15 cellular contexts compared by ENCODE assay signal in genomic region chr15:74778599-74778970, GRCh38. TPM values are rescaled to one million over a fixed set of nuclear protein-coding genes. Genes with fewer than 3 reads are reported as not detected.
DNase-seq lines count a peak whose midpoint lies in the region; ATAC-seq and TF ChIP-seq lines count a peak whose summit lies in the region.
"Had no signal": no experiment of that assay in that cellular context is flagged by ENCODE, and none has a peak within 500 bp of the region (broad histone marks: within the 10 kb centered on the region; RNA-seq: fewer than 3 reads in every experiment).

No MANE protein-coding gene starts in this region.

- H3K36me3 ChIP-seq in SU-DHL-6 (ENCODE audit: low read length) = no peaks in the 10 kb centered on the region
- no peaks in the 10 kb centered on the region for H3K36me3 ChIP-seq in effector memory CD4-positive, alpha-beta T cell (ENCODE audit: control insufficient read depth, insufficient read depth, low read length)
- H3K36me3 ChIP-seq: esophagus muscularis mucosa, left ventricle myocardium inferior had no signal

- H3K27me3 ChIP-seq in SU-DHL-6 (ENCODE audit: low read length) = no peaks in the 10 kb centered on the region
- no peaks in the 10 kb centered on the region for H3K27me3 ChIP-seq in effector memory CD4-positive, alpha-beta T cell (replicated peaks; ENCODE audit: control insufficient read depth, insufficient read depth, low read length, poor library complexity, severe bottlenecking)
- H3K27me3 ChIP-seq: esophagus muscularis mucosa, hepatocyte had no signal

- H4K20me1 ChIP-seq in SU-DHL-6 (ENCODE audit: low read depth, low read length) = no peaks in the 10 kb centered on the region

- DNase-seq in activated CD4-positive, alpha-beta T cell treated with anti-CD3 and anti-CD28 coated beads, Interleukin-2, amount 10 ng/mL, durations not matched to agents 24 days and 14 days = no peak
- no peak for DNase-seq in activated CD4-positive, alpha-beta T cell treated with anti-CD3 and anti-CD28 coated beads for 1 hour
- DNase-seq in effector memory CD4-positive, alpha-beta T cell = no peak
- no peak for DNase-seq in stimulated activated effector memory CD8-positive, alpha-beta T cell treated with anti-CD3 and anti-CD28 coated beads, Interleukin-12 subunit alpha, Interleukin-12 subunit beta, amount 100 ng/mL, for 72 hours (ENCODE audit: low spot score in 2 of 2)
- DNase-seq in chondrocyte (ENCODE audit: low spot score) = no peak
- no peak for DNase-seq in left lobe of liver (ENCODE audit: low spot score)
- DNase-seq: H9, left ventricle myocardium inferior, NCI-H2107 had no signal

- no peaks in the 10 kb centered on the region for H3K9me2 ChIP-seq in SU-DHL-6 (replicated peaks; ENCODE audit: insufficient read depth, low read length)

- no peaks in the 10 kb centered on the region for H3K9me3 ChIP-seq in SU-DHL-6 (ENCODE audit: insufficient read depth, low read length)
- H3K9me3 ChIP-seq in effector memory CD4-positive, alpha-beta T cell (ENCODE audit: control insufficient read depth, low read length) = no peaks in the 10 kb centered on the region
- H3K9me3 ChIP-seq: esophagus muscularis mucosa, left ventricle myocardium inferior had no signal

- TF ChIP-seq CTCF in SU-DHL-6 (IDR thresholded peaks at IDR 0.05; ENCODE audit: insufficient read depth, low read length, poor library complexity, severe bottlenecking) = no peak
- TF ChIP-seq CTCF in chondrocyte (IDR thresholded peaks at IDR 0.05) = no peak

- peak overlapping the region; percentile 82 for H3K4me3 Mint-ChIP-seq in activated CD4-positive, alpha-beta T cell treated with anti-CD3 and anti-CD28 coated beads, Interleukin-2, amount 10 ng/mL, durations not matched to agents 24 days and 14 days
- peak overlapping the region; percentile 96 for H3K4me3 Mint-ChIP-seq in stimulated activated effector memory CD8-positive, alpha-beta T cell treated with anti-CD3 and anti-CD28 coated beads, Interleukin-12 subunit alpha, Interleukin-12 subunit beta, amount 100 ng/mL, for 72 hours
- no peak overlapping the region for H3K4me3 Mint-ChIP-seq in chondrocyte (ENCODE audit: unreplicated experiment)
- H3K4me3 Mint-ChIP-seq: H9 had no signal

- ATAC-seq in stimulated activated effector memory CD8-positive, alpha-beta T cell treated with anti-CD3 and anti-CD28 coated beads, Interleukin-12 subunit alpha, Interleukin-12 subunit beta, amount 100 ng/mL, for 72 hours = no peak
- ATAC-seq in left lobe of liver (no peak), HG02571 (IDR thresholded peaks at IDR 0.05; ENCODE audit: unreplicated experiment) (no peak)
- ATAC-seq: SK-N-SH treated with all-trans-retinoic acid at 6 μM for 48 hours had no signal

- peak overlapping the region; percentile 96 for H3K27ac Mint-ChIP-seq in activated CD4-positive, alpha-beta T cell treated with anti-CD3 and anti-CD28 coated beads, Interleukin-2, amount 10 ng/mL, durations not matched to agents 24 days and 14 days
- H3K27ac Mint-ChIP-seq in stimulated activated effector memory CD8-positive, alpha-beta T cell treated with anti-CD3 and anti-CD28 coated beads, Interleukin-12 subunit alpha, Interleukin-12 subunit beta, amount 100 ng/mL, for 72 hours = peak overlapping the region; percentile 99
- H3K27ac Mint-ChIP-seq in chondrocyte (ENCODE audit: unreplicated experiment) = no peak overlapping the region
- H3K27ac Mint-ChIP-seq: H9 had no signal

- H3K79me2 ChIP-seq in SU-DHL-6 (ENCODE audit: insufficient read depth, low read length) = peaks cover 50% of the 10 kb centered on the region

- H3K9ac ChIP-seq in SU-DHL-6 (ENCODE audit: low read length) = peak overlapping the region; percentile 66

- no peak overlapping the region for H2AFZ ChIP-seq in SU-DHL-6 (ENCODE audit: low read depth, low read length, severe bottlenecking)
- H2AFZ ChIP-seq: hepatocyte had no signal

- H3K9me3 Mint-ChIP-seq in activated CD4-positive, alpha-beta T cell treated with anti-CD3 and anti-CD28 coated beads, Interleukin-2, amount 10 ng/mL, durations not matched to agents 24 days and 14 days = no peaks in the 10 kb centered on the region
- no peaks in the 10 kb centered on the region for H3K9me3 Mint-ChIP-seq in stimulated activated effector memory CD8-positive, alpha-beta T cell treated with anti-CD3 and anti-CD28 coated beads, Interleukin-12 subunit alpha, Interleukin-12 subunit beta, amount 100 ng/mL, for 72 hours
- H3K9me3 Mint-ChIP-seq in chondrocyte (ENCODE audit: low read depth) = no peaks in the 10 kb centered on the region
- H3K9me3 Mint-ChIP-seq: H9 had no signal

- intact Hi-C loops in activated CD4-positive, alpha-beta T cell treated with anti-CD3 and anti-CD28 coated beads, Interleukin-2, amount 10 ng/mL, durations not matched to agents 24 days and 14 days (cut with micrococcal nuclease) = no loop called here

- peak overlapping the region; percentile 96 for H3K27ac ChIP-seq in SU-DHL-6 (ENCODE audit: low read depth, low read length)
- peak overlapping the region; percentile 90 for H3K27ac ChIP-seq in effector memory CD4-positive, alpha-beta T cell (ENCODE audit: insufficient read depth, low read length, poor library complexity, severe bottlenecking)
- H3K27ac ChIP-seq: esophagus muscularis mucosa had no signal

- H3K4me1 ChIP-seq in effector memory CD4-positive, alpha-beta T cell (ENCODE audit: control insufficient read depth, insufficient read depth, low read length, poor library complexity, severe bottlenecking) = peaks cover 61% of the 10 kb centered on the region

- peaks cover 71% of the 10 kb centered on the region for H3K4me1 Mint-ChIP-seq in activated CD4-positive, alpha-beta T cell treated with anti-CD3 and anti-CD28 coated beads, Interleukin-2, amount 10 ng/mL, durations not matched to agents 24 days and 14 days
- H3K4me1 Mint-ChIP-seq in stimulated activated effector memory CD8-positive, alpha-beta T cell treated with anti-CD3 and anti-CD28 coated beads, Interleukin-12 subunit alpha, Interleukin-12 subunit beta, amount 100 ng/mL, for 72 hours = peaks cover 59% of the 10 kb centered on the region
- H3K4me1 Mint-ChIP-seq in chondrocyte (ENCODE audit: low read depth) = peaks cover 39% of the 10 kb centered on the region

- H3K36me3 Mint-ChIP-seq in activated CD4-positive, alpha-beta T cell treated with anti-CD3 and anti-CD28 coated beads, Interleukin-2, amount 10 ng/mL, durations not matched to agents 24 days and 14 days (ENCODE audit: low read depth) = peaks cover 14% of the 10 kb centered on the region
- peaks cover 29% of the 10 kb centered on the region for H3K36me3 Mint-ChIP-seq in stimulated activated effector memory CD8-positive, alpha-beta T cell treated with anti-CD3 and anti-CD28 coated beads, Interleukin-12 subunit alpha, Interleukin-12 subunit beta, amount 100 ng/mL, for 72 hours
- H3K36me3 Mint-ChIP-seq in chondrocyte (ENCODE audit: low read depth) = no peaks in the 10 kb centered on the region

- H3K4me2 ChIP-seq in SU-DHL-6 (ENCODE audit: low read depth, low read length, poor library complexity, severe bottlenecking) = peak overlapping the region; percentile 80
- H3K4me2 ChIP-seq: hepatocyte had no signal

- H3K27me3 Mint-ChIP-seq in activated CD4-positive, alpha-beta T cell treated with anti-CD3 and anti-CD28 coated beads, Interleukin-2, amount 10 ng/mL, durations not matched to agents 24 days and 14 days = no peaks in the 10 kb centered on the region
- no peaks in the 10 kb centered on the region for H3K27me3 Mint-ChIP-seq in chondrocyte (ENCODE audit: low read depth)

- H3F3A ChIP-seq in SU-DHL-6 (ENCODE audit: insufficient read depth) = peaks cover 69% of the 10 kb centered on the region

- H3K4me3 ChIP-seq in SU-DHL-6 (ENCODE audit: insufficient read depth, low read length, poor library complexity, severe bottlenecking) = no peak overlapping the region
- H3K4me3 ChIP-seq in effector memory CD4-positive, alpha-beta T cell (ENCODE audit: insufficient read depth, low read depth, low read length, poor library complexity, severe bottlenecking) = no peak overlapping the region
- H3K4me3 ChIP-seq: esophagus muscularis mucosa, hepatocyte, left ventricle myocardium inferior had no signal

RNA-seq across cellular contexts. Expression of gene CSK, which starts 3.3 kb away (rescaled TPM):
- total RNA-seq in activated CD4-positive, alpha-beta T cell treated with anti-CD3 and anti-CD28 coated beads, Interleukin-2, amount 10 ng/mL, durations not matched to agents 24 days and 14 days = 332 and 340 TPM in 2 replicates
- total RNA-seq in chondrocyte = 39.9 to 47.4 TPM (median 41.5 TPM) in 3 replicates
- total RNA-seq in left lobe of liver = 32.7 TPM

RNA-seq across cellular contexts. Expression of gene CYP1A2, which starts 29.9 kb away (rescaled TPM):
- not detected in 2 replicates for total RNA-seq in activated CD4-positive, alpha-beta T cell treated with anti-CD3 and anti-CD28 coated beads, Interleukin-2, amount 10 ng/mL, durations not matched to agents 24 days and 14 days
- total RNA-seq in chondrocyte (not detected in 3 replicates), left lobe of liver (120 TPM)
- total RNA-seq: esophagus muscularis mucosa, H9, hepatocyte, left ventricle myocardium inferior, subcutaneous adipose tissue had no signal

RNA-seq across cellular contexts. Expression of gene LMAN1L, which starts 34.0 kb away (rescaled TPM):
- 0.33 and 0.36 TPM in 2 replicates for total RNA-seq in activated CD4-positive, alpha-beta T cell treated with anti-CD3 and anti-CD28 coated beads, Interleukin-2, amount 10 ng/mL, durations not matched to agents 24 days and 14 days
- total RNA-seq in chondrocyte = 0.82 TPM in 1 of 3 replicates, not detected in the others
- not detected for total RNA-seq in left lobe of liver
- total RNA-seq: H9, hepatocyte, subcutaneous adipose tissue had no signal

RNA-seq across cellular contexts. Expression of gene CPLX3, which starts 47.8 kb away (rescaled TPM):
- total RNA-seq in activated CD4-positive, alpha-beta T cell treated with anti-CD3 and anti-CD28 coated beads, Interleukin-2, amount 10 ng/mL, durations not matched to agents 24 days and 14 days = 0.09 TPM in 2 replicates
- total RNA-seq in chondrocyte (not detected in 3 replicates), left lobe of liver (not detected)
- total RNA-seq: H9, hepatocyte, subcutaneous adipose tissue had no signal

RNA-seq across cellular contexts. Expression of gene CYP1A1, which starts 53.3 kb away (rescaled TPM):
- 0.31 and 0.42 TPM in 2 replicates for total RNA-seq in activated CD4-positive, alpha-beta T cell treated with anti-CD3 and anti-CD28 coated beads, Interleukin-2, amount 10 ng/mL, durations not matched to agents 24 days and 14 days
- total RNA-seq in chondrocyte (0.22 to 0.67 TPM (median 0.27 TPM) in 3 replicates), left lobe of liver (1.6 TPM)

Comparison
In these comparisons a context has a peak if more than half of its experiments do, and no peak if none do; other contexts are left out.
1. RNA of gene CYP1A2, which starts 29.9 kb away (total RNA-seq): 120 TPM in left lobe of liver (single experiment); not detected in activated CD4-positive, alpha-beta T cell treated with anti-CD3 and anti-CD28 coated beads, Interleukin-2, amount 10 ng/mL, durations not matched to agents 24 days and 14 days and not detected in chondrocyte; every median in the first group is over 100 times any median in the second.